23 cellular contexts compared by ENCODE assay signal in genomic region chr3:155956508-155957411, GRCh38.
DNase-seq lines count a peak whose midpoint lies in the region; ATAC-seq, FAIRE-seq and TF ChIP-seq lines count a peak whose summit lies in the region.
"Had no signal": no experiment of that assay in that cellular context is flagged by ENCODE, and none has a peak within 500 bp of the region (broad histone marks: within the 10 kb centered on the region; RNA-seq: fewer than 3 reads in every experiment).

No MANE protein-coding gene starts in this region.

- H3K4me2 ChIP-seq in GM12878 (ENCODE audit: control insufficient read depth, insufficient read depth): no peak overlapping the region
- H3K4me2 ChIP-seq: BLaER1 treated with 17β-estradiol and CSF1 and Interleukin-3, amounts not matched to agents 10 nM and 100 nM had no signal

- peaks cover 14% of the 10 kb centered on the region for H3K36me3 Mint-ChIP-seq in activated CD8-positive, alpha-beta memory T cell treated with anti-CD3 and anti-CD28 coated beads, Interleukin-2, amount 10 ng/mL, durations not matched to agents 7 days and 5 days
- peaks cover 0 to 7% (median 3%) of the 10 kb centered on the region in 5 donors for H3K36me3 Mint-ChIP-seq in naive thymus-derived CD4-positive, alpha-beta T cell
- H3K36me3 Mint-ChIP-seq in immature natural killer cell: peaks cover 0 to 4% (median 0%) of the 10 kb centered on the region in 3 donors
- H3K36me3 Mint-ChIP-seq: CD8-positive, alpha-beta T cell had no signal

- SMC1A ChIA-PET in GM12878 (lab: Charles Lee; ENCODE audit: uncharacterized antibody, unreplicated experiment): no interaction called here

- peak; percentile 18 for FAIRE-seq in GM12878 (lab: Jason Lieb, UNC)

- POLR2A ChIA-PET in GM12878 (lab: Charles Lee): no interaction called here
- POLR2A ChIA-PET in naive thymus-derived CD4-positive, alpha-beta T cell (lab: Charles Lee): no interaction called here

- H3K4me1 ChIP-seq in GM12878 (ENCODE audit: control insufficient read depth, insufficient read depth, low read length): no peaks in the 10 kb centered on the region
- H3K4me1 ChIP-seq in naive thymus-derived CD4-positive, alpha-beta T cell (ENCODE audit: control insufficient read depth in 2 of 2, insufficient read depth in 2 of 2, low read length in 2 of 2): no peaks in the 10 kb centered on the region
- H3K4me1 ChIP-seq: SJSA1 had no signal

- H3K9me3 Mint-ChIP-seq in activated CD8-positive, alpha-beta memory T cell treated with anti-CD3 and anti-CD28 coated beads, Interleukin-2, amount 10 ng/mL, durations not matched to agents 7 days and 5 days (ENCODE audit: low read depth): no peaks in the 10 kb centered on the region
- peaks cover 0 to 9% (median 3%) of the 10 kb centered on the region in 11 donors for H3K9me3 Mint-ChIP-seq in naive thymus-derived CD4-positive, alpha-beta T cell
- peaks cover 0 to 2% (median 0%) of the 10 kb centered on the region in 6 donors for H3K9me3 Mint-ChIP-seq in immature natural killer cell
- H3K9me3 Mint-ChIP-seq: CD8-positive, alpha-beta T cell; HFFc6 had no signal

- in situ Hi-C loops in GM12878 (cut with MboI): no loop called here

- TF ChIP-seq CTCF in GM12878 (IDR thresholded peaks at IDR 0.05 in 2 of 3, conservative IDR thresholded peaks at IDR 0.05 in 1 of 3; ENCODE audit: control insufficient read depth in 2 of 3, extremely low read depth in 1 of 3, insufficient read depth in 1 of 3, low read depth in 3 of 3, low read length in 3 of 3): no peak

- H3K4me3 ChIP-seq in GM12878: no peak overlapping the region
- H3K4me3 ChIP-seq in naive thymus-derived CD4-positive, alpha-beta T cell (ENCODE audit: low read length): no peak overlapping the region
- H3K4me3 ChIP-seq: BLaER1 treated with 17β-estradiol and CSF1 and Interleukin-3, amounts not matched to agents 10 nM and 100 nM; GM23248; SJSA1 had no signal

- H3K27me3 ChIP-seq in GM12878 (replicated peaks in 1 of 2; ENCODE audit: control insufficient read depth in 2 of 2, insufficient read depth in 2 of 2, low read length in 1 of 2): no peaks in the 10 kb centered on the region
- no peaks in the 10 kb centered on the region for H3K27me3 ChIP-seq in naive thymus-derived CD4-positive, alpha-beta T cell (ENCODE audit: control insufficient read depth in 2 of 2, insufficient read depth in 2 of 2, low read length in 2 of 2)
- H3K27me3 ChIP-seq: BLaER1 treated with 17β-estradiol and CSF1 and Interleukin-3, amounts not matched to agents 10 nM and 100 nM; SJSA1 had no signal

- no peaks in the 10 kb centered on the region for H3K4me1 Mint-ChIP-seq in activated CD8-positive, alpha-beta memory T cell treated with anti-CD3 and anti-CD28 coated beads, Interleukin-2, amount 10 ng/mL, durations not matched to agents 7 days and 5 days
- peaks cover 0 to 4% (median 0%) of the 10 kb centered on the region in 7 donors for H3K4me1 Mint-ChIP-seq in naive thymus-derived CD4-positive, alpha-beta T cell
- H3K4me1 Mint-ChIP-seq in immature natural killer cell: no peaks in the 10 kb centered on the region

- TF ChIP-seq POLR2A in GM12878 (IDR thresholded peaks at IDR 0.05; ENCODE audit: low read depth, low read length): no peak

- ATAC-seq in HG02852 (IDR thresholded peaks at IDR 0.05; ENCODE audit: unreplicated experiment) (peak; percentile 55), GM12878 (no peak)
- ATAC-seq in activated CD8-positive, alpha-beta memory T cell treated with anti-CD3 and anti-CD28 coated beads, Interleukin-2, amount 10 ng/mL, durations not matched to agents 7 days and 5 days: no peak
- no peak for ATAC-seq in naive thymus-derived CD4-positive, alpha-beta T cell
- ATAC-seq: CD8-positive, alpha-beta T cell; Right ventricle myocardium inferior had no signal

- no peak overlapping the region for H3K4me3 Mint-ChIP-seq in activated CD8-positive, alpha-beta memory T cell treated with anti-CD3 and anti-CD28 coated beads, Interleukin-2, amount 10 ng/mL, durations not matched to agents 7 days and 5 days
- no peak overlapping the region for H3K4me3 Mint-ChIP-seq in naive thymus-derived CD4-positive, alpha-beta T cell
- H3K4me3 Mint-ChIP-seq in immature natural killer cell: no peak overlapping the region
- H3K4me3 Mint-ChIP-seq: CD8-positive, alpha-beta T cell; H9; HFFc6 had no signal

- no peaks in the 10 kb centered on the region for H3K9me3 ChIP-seq in GM12878 (replicated peaks; ENCODE audit: control insufficient read depth, insufficient read depth, low read length)
- H3K9me3 ChIP-seq in naive thymus-derived CD4-positive, alpha-beta T cell (ENCODE audit: control insufficient read depth in 2 of 3, low read length in 3 of 3): no peaks in the 10 kb centered on the region
- H3K9me3 ChIP-seq: SJSA1 had no signal

- TF ChIP-seq RAD21 in GM12878 (IDR thresholded peaks at IDR 0.05; ENCODE audit: insufficient read depth, low read depth, low read length): no peak

- peak; percentile 49 for DNase-seq in DMS53 (lab: John Stamatoyannopoulos, UW)
- no peak for DNase-seq in DMS53 treated with DMSO at 0.1 percent for 48 hours (lab: John Stamatoyannopoulos, UW; ENCODE audit: unreplicated experiment)
- DNase-seq in GM12878 (ENCODE audit: low read depth, low spot score): no peak
- no peak for DNase-seq in activated CD8-positive, alpha-beta memory T cell treated with anti-CD3 and anti-CD28 coated beads, Interleukin-2, amount 10 ng/mL, durations not matched to agents 7 days and 5 days
- no peak for DNase-seq in naive thymus-derived CD4-positive, alpha-beta T cell
- DNase-seq in stimulated activated CD4-positive, alpha-beta T cell treated with anti-CD3 and anti-CD28 coated beads, Interleukin-15, amount 100 ng/mL, for 24 hours: no peak
- no peak for DNase-seq in immature natural killer cell
- DNase-seq: 8988T; CD8-positive, alpha-beta T cell; GDM1; GM23248; H9; HFFc6; KBM-7; NCI-H1092; NCI-H1436; NCI-H187 treated with DMSO at 0.1 percent for 48 hours; NCI-H226; NCI-H524 treated with DMSO at 0.1 percent for 48 hours had no signal

- H4K20me1 ChIP-seq in GM12878 (ENCODE audit: control insufficient read depth, insufficient read depth): no peaks in the 10 kb centered on the region
- H4K20me1 ChIP-seq: BLaER1 treated with 17β-estradiol and CSF1 and Interleukin-3, amounts not matched to agents 10 nM and 100 nM had no signal

- H3K79me2 ChIP-seq in GM12878 (ENCODE audit: control insufficient read depth, insufficient read depth, low read length): no peaks in the 10 kb centered on the region

- no peak overlapping the region for H2AFZ ChIP-seq in GM12878 (ENCODE audit: control insufficient read depth, low read depth, low read length)
- H2AFZ ChIP-seq: GM23248 had no signal

- no TSS peak for BruUV-seq in GM12878 (replicated peaks; lab: Mats Ljungman, UMichigan)

- intact Hi-C loops in GM12878 (cut with micrococcal nuclease; ENCODE audit: unreplicated experiment): no loop called here
- intact Hi-C loops in naive thymus-derived CD4-positive, alpha-beta T cell (cut with micrococcal nuclease): loop anchor here in 1 of 2 donors (10.0 kb wide), 1 partner anchor 152 kb away; the partner anchor contains the start of gene C3orf33

- TF ChIP-seq EP300 in GM12878 (IDR thresholded peaks at IDR 0.05; ENCODE audit: borderline replicate concordance in 1 of 2, control insufficient read depth in 1 of 2, low read depth in 2 of 2, low read length in 2 of 2): no peak

- H3K27me3 Mint-ChIP-seq in activated CD8-positive, alpha-beta memory T cell treated with anti-CD3 and anti-CD28 coated beads, Interleukin-2, amount 10 ng/mL, durations not matched to agents 7 days and 5 days: no peaks in the 10 kb centered on the region
- peaks cover 0 to 5% (median 0%) of the 10 kb centered on the region in 5 donors for H3K27me3 Mint-ChIP-seq in naive thymus-derived CD4-positive, alpha-beta T cell
- peaks cover 0 to 5% (median 3%) of the 10 kb centered on the region in 3 donors for H3K27me3 Mint-ChIP-seq in immature natural killer cell (ENCODE audit: low read depth in 3 of 3)

- H3K9ac ChIP-seq in GM12878 (ENCODE audit: control insufficient read depth, insufficient read depth, low read length): no peak overlapping the region
- H3K9ac ChIP-seq: BLaER1 treated with 17β-estradiol and CSF1 and Interleukin-3, amounts not matched to agents 10 nM and 100 nM; GM23248 had no signal

- CTCF ChIA-PET in GM12878 (lab: Yijun Ruan, JAX): no interaction called here
- CTCF ChIA-PET in activated CD8-positive, alpha-beta memory T cell treated with anti-CD3 and anti-CD28 coated beads, Interleukin-2, amount 10 ng/mL, durations not matched to agents 7 days and 5 days (lab: Charles Lee): no interaction called here
- CTCF ChIA-PET in naive thymus-derived CD4-positive, alpha-beta T cell (lab: Charles Lee): no interaction called here

- no peak overlapping the region for H3K27ac ChIP-seq in GM12878 (ENCODE audit: control insufficient read depth, insufficient read depth)
- H3K27ac ChIP-seq in naive thymus-derived CD4-positive, alpha-beta T cell (ENCODE audit: low read depth, low read length): no peak overlapping the region
- H3K27ac ChIP-seq: BLaER1 treated with 17β-estradiol and CSF1 and Interleukin-3, amounts not matched to agents 10 nM and 100 nM; GM23248; SJSA1 had no signal

- RAD21 ChIA-PET in GM12878 (lab: Charles Lee; ENCODE audit: unreplicated experiment): no interaction called here

- WGBS in GM12878 (ENCODE audit: insufficient coverage, insufficient replicate concordance, low lambda C conversion rate, missing lambda C conversion rate): 83% methylated on average over 4 of the region's 4 CpGs

- no peaks in the 10 kb centered on the region for H3K36me3 ChIP-seq in GM12878 (ENCODE audit: control insufficient read depth in 2 of 2, insufficient read depth in 2 of 2, low read length in 1 of 2)
- H3K36me3 ChIP-seq in naive thymus-derived CD4-positive, alpha-beta T cell (ENCODE audit: control insufficient read depth in 2 of 3, insufficient read depth in 3 of 3, low read length in 3 of 3): no peaks in the 10 kb centered on the region
- H3K36me3 ChIP-seq: SJSA1 had no signal

- no peak overlapping the region for H3K27ac Mint-ChIP-seq in activated CD8-positive, alpha-beta memory T cell treated with anti-CD3 and anti-CD28 coated beads, Interleukin-2, amount 10 ng/mL, durations not matched to agents 7 days and 5 days
- no peak overlapping the region for H3K27ac Mint-ChIP-seq in naive thymus-derived CD4-positive, alpha-beta T cell
- H3K27ac Mint-ChIP-seq in immature natural killer cell: no peak overlapping the region
- H3K27ac Mint-ChIP-seq: CD8-positive, alpha-beta T cell; H9; HFFc6 had no signal

TF ChIP-seq in GM12878, 131 proteins besides CTCF, POLR2A, EP300 and RAD21:
- no peak for TF ChIP-seq TCF12 (IDR thresholded peaks at IDR 0.05; ENCODE audit: low read depth, low read length)
- peak; percentile 24; the same call in 1 of the 2 replicates for TF ChIP-seq RUNX3 (IDR thresholded peaks at IDR 0.05; ENCODE audit: low read length)
